8 cellular contexts compared by ENCODE assay signal in genomic region chr17:46224864-46225263, GRCh38. TPM values are rescaled to one million over a fixed set of nuclear protein-coding genes. Genes with fewer than 3 reads are reported as not detected.
DNase-seq lines count a peak whose midpoint lies in the region; ATAC-seq and TF ChIP-seq lines count a peak whose summit lies in the region.
"Not testable (repeated sequence)": the region's sequence is repeated elsewhere in the genome, so short reads cannot be mapped to it uniquely, and the experiment has no call there.

No MANE protein-coding gene starts in this region.

- H3K9me3 ChIP-seq in HUES48 (ENCODE audit: control insufficient read depth, insufficient read depth, low read length); prostate gland: not testable (repeated sequence)

- not testable (repeated sequence) for H3K36me3 Mint-ChIP-seq in activated CD4-positive, alpha-beta T cell treated with anti-CD3 and anti-CD28 coated beads, Interleukin-2, amount 10 ng/mL, durations not matched to agents 24 days and 14 days (ENCODE audit: low read depth); immature natural killer cell

- not testable (repeated sequence) for H3K27me3 ChIP-seq in HUES48 (ENCODE audit: control insufficient read depth, insufficient read depth, low read length); dorsolateral prefrontal cortex; prostate gland (replicated peaks; ENCODE audit: insufficient read depth)

- not testable (repeated sequence) for H3K4me1 ChIP-seq in HUES48 (ENCODE audit: control insufficient read depth, insufficient read depth, low read length); prostate gland (replicated peaks)

- peaks cover 12% of the 10 kb centered on the region; the same call in 1 of the 2 replicates for H3K36me3 ChIP-seq in HUES48 (ENCODE audit: control insufficient read depth, insufficient read depth, low read length)
- not testable (repeated sequence) for H3K36me3 ChIP-seq in prostate gland

- H3K27ac Mint-ChIP-seq in activated CD4-positive, alpha-beta T cell treated with anti-CD3 and anti-CD28 coated beads, Interleukin-2, amount 10 ng/mL, durations not matched to agents 24 days and 14 days: not testable (repeated sequence)
- H3K27ac Mint-ChIP-seq in immature natural killer cell: peak overlapping the region in 1 of 6 donors; percentile 65

- not testable (repeated sequence) for H3K27me3 Mint-ChIP-seq in activated CD4-positive, alpha-beta T cell treated with anti-CD3 and anti-CD28 coated beads, Interleukin-2, amount 10 ng/mL, durations not matched to agents 24 days and 14 days; immature natural killer cell (ENCODE audit: low read depth in 3 of 3)

- CTCF ChIA-PET in AG04449 (lab: Yijun Ruan, JAX): not testable (repeated sequence)

- not testable (repeated sequence) for H3K27ac ChIP-seq in HUES48 (ENCODE audit: low read depth, low read length)
- H3K27ac ChIP-seq in dorsolateral prefrontal cortex (peak overlapping the region in 19 of 59 donors; percentile 15 to 92 (median 78)), prostate gland (peak overlapping the region; percentile 45 to 61)

- not testable (repeated sequence) for H3K9ac ChIP-seq in HUES48 (ENCODE audit: low read depth, low read length)

- not testable (repeated sequence) for DNase-seq in AG04449 (ENCODE audit: low read depth, low spot score); activated CD4-positive, alpha-beta T cell treated with anti-CD3 and anti-CD28 coated beads, Interleukin-2, amount 10 ng/mL, durations not matched to agents 24 days and 14 days; immature natural killer cell; prostate gland (ENCODE audit: low spot score)
- peak in 1 of 10 donors; percentile 27 for DNase-seq in dorsolateral prefrontal cortex

- no CpG with 5 or more reads among the region's 54 CpGs for WGBS in prostate gland

- H3K4me1 Mint-ChIP-seq in activated CD4-positive, alpha-beta T cell treated with anti-CD3 and anti-CD28 coated beads, Interleukin-2, amount 10 ng/mL, durations not matched to agents 24 days and 14 days; immature natural killer cell: not testable (repeated sequence)

- H3K9me3 Mint-ChIP-seq in activated CD4-positive, alpha-beta T cell treated with anti-CD3 and anti-CD28 coated beads, Interleukin-2, amount 10 ng/mL, durations not matched to agents 24 days and 14 days; immature natural killer cell: not testable (repeated sequence)

- not testable (repeated sequence) for TF ChIP-seq POLR2A in prostate gland (IDR thresholded peaks at IDR 0.05)

- peak overlapping the region; percentile 86 for H3K4me3 Mint-ChIP-seq in activated CD4-positive, alpha-beta T cell treated with anti-CD3 and anti-CD28 coated beads, Interleukin-2, amount 10 ng/mL, durations not matched to agents 24 days and 14 days
- peak overlapping the region; percentile 87 to 95 (median 89) for H3K4me3 Mint-ChIP-seq in immature natural killer cell

- intact Hi-C loops in activated CD4-positive, alpha-beta T cell treated with anti-CD3 and anti-CD28 coated beads, Interleukin-2, amount 10 ng/mL, durations not matched to agents 24 days and 14 days (cut with micrococcal nuclease): loop anchor here (1.0 kb wide), 1 partner anchor 31 kb away; no protein-coding TSS in a partner anchor
- intact Hi-C loops in dorsolateral prefrontal cortex (cut with DNase I); prostate gland (cut with DNase I): not testable (repeated sequence)

- not testable (repeated sequence) for TF ChIP-seq CTCF in AG04449 (IDR thresholded peaks at IDR 0.05; ENCODE audit: insufficient read depth, low read length, missing control alignments); prostate gland (IDR thresholded peaks at IDR 0.05)
- peak in 1 of 56 donors; percentile 3 for TF ChIP-seq CTCF in dorsolateral prefrontal cortex (IDR thresholded peaks at IDR 0.05 in 54 of 56, conservative IDR thresholded peaks at IDR 0.05 in 2 of 56; ENCODE audit: low read depth in 1 of 56, partially characterized antibody in 56 of 56)

- peak; percentile 51 for ATAC-seq in GM18907 (IDR thresholded peaks at IDR 0.05; ENCODE audit: unreplicated experiment)
- peak; percentile 31 for ATAC-seq in HG02623 (IDR thresholded peaks at IDR 0.05; ENCODE audit: unreplicated experiment)

- H3K4me3 ChIP-seq in AG04449 (ENCODE audit: low read depth, low read length): peak overlapping the region; percentile 46
- H3K4me3 ChIP-seq in HUES48 (ENCODE audit: low read depth, low read length): peak overlapping the region; percentile 56
- peak overlapping the region; percentile 47 to 99 (median 67) for H3K4me3 ChIP-seq in dorsolateral prefrontal cortex
- H3K4me3 ChIP-seq in prostate gland: peak overlapping the region; percentile 65 to 78

- POLR2A ChIA-PET in AG04449 (lab: Yijun Ruan, JAX): not testable (repeated sequence)

RNA-seq across cellular contexts. Expression of gene KANSL1, which starts 31.6 kb away (rescaled TPM):
- total RNA-seq in activated CD4-positive, alpha-beta T cell treated with anti-CD3 and anti-CD28 coated beads, Interleukin-2, amount 10 ng/mL, durations not matched to agents 24 days and 14 days: 79.7 and 82.8 TPM in 2 replicates
- total RNA-seq in dorsolateral prefrontal cortex: 100 to 1,000 TPM in 103 of 120 experiments, 10 to 100 TPM in 17; 74.6 to 253 (median 152) TPM
- polyA plus RNA-seq in immature natural killer cell: 10 to 100 TPM in 1 of 3 donors, 1 to 10 TPM in 2; 3.3 to 21.9 (median 8.6) TPM
- total RNA-seq in prostate gland: 100 to 1,000 TPM in 1 of 2 donors, 10 to 100 TPM in 1; 60.4 to 109 TPM
